12 cellular contexts compared by ENCODE assay signal in genomic region chr11:100810146-100810545, GRCh38.
DNase-seq lines count a peak whose midpoint lies in the region; ATAC-seq and TF ChIP-seq lines count a peak whose summit lies in the region.
"Had no signal": no experiment of that assay in that cellular context is flagged by ENCODE, and none has a peak within 500 bp of the region (broad histone marks: within the 10 kb centered on the region; RNA-seq: fewer than 3 reads in every experiment).

No MANE protein-coding gene starts in this region.

- H3K27me3 ChIP-seq in Peyer's patch = no peaks in the 10 kb centered on the region
- H3K27me3 ChIP-seq in testis = no peaks in the 10 kb centered on the region

- no peaks in the 10 kb centered on the region for H3K9me3 ChIP-seq in Peyer's patch
- no peaks in the 10 kb centered on the region for H3K9me3 ChIP-seq in testis
- H3K9me3 ChIP-seq: mucosa of descending colon had no signal

- DNase-seq in Caki2 (ENCODE audit: low read depth) (peak; percentile 78), MV-4-11 (lab: John Stamatoyannopoulos, UW) (peak; percentile 30), fibroblast of the aortic adventitia (ENCODE audit: low read depth) (peak; percentile 31), NCI-H226 (no peak), Peyer's patch (no peak), epidermal melanocyte (ENCODE audit: insufficient read length, low spot score) (no peak), testis (no peak)
- DNase-seq: mucosa of descending colon, NCI-H1105, NCI-H510A treated with DMSO at 0.1 percent for 48 hours had no signal

- H3K36me3 ChIP-seq in Peyer's patch (no peaks in the 10 kb centered on the region), testis (ENCODE audit: low read depth, missing control alignments) (no peaks in the 10 kb centered on the region)

- H3K27ac ChIP-seq in Peyer's patch (no peak overlapping the region), testis (no peak overlapping the region)

- intact Hi-C loops in testis (cut with DNase I; ENCODE audit: low total_unique reads) = no loop called here

- WGBS in testis, 2 donors = 83 to 90% methylated on average over 2 of the region's 2 CpGs

- H3K4me1 ChIP-seq in Peyer's patch = no peaks in the 10 kb centered on the region
- H3K4me1 ChIP-seq in testis = peaks cover 3% of the 10 kb centered on the region

- no peak for TF ChIP-seq POLR2A in Peyer's patch (IDR thresholded peaks at IDR 0.05)
- no peak for TF ChIP-seq POLR2A in testis (IDR thresholded peaks at IDR 0.05)

- no peak for TF ChIP-seq CTCF in fibroblast of the aortic adventitia (IDR thresholded peaks at IDR 0.05; ENCODE audit: insufficient read depth, low read length)
- TF ChIP-seq CTCF in Peyer's patch (IDR thresholded peaks at IDR 0.05) = no peak
- no peak for TF ChIP-seq CTCF in testis (IDR thresholded peaks at IDR 0.05)

- in situ Hi-C loops in Caki2 (cut with HindIII; ENCODE audit: low pct_unique_long_range_greater_than_20kb, low sequenced_read_pairs) = no loop called here

- ATAC-seq in GM21423 (IDR thresholded peaks at IDR 0.05; ENCODE audit: unreplicated experiment) = peak; percentile 46
- ATAC-seq: mucosa of descending colon; stimulated activated effector memory CD8-positive, alpha-beta T cell treated with anti-CD3 and anti-CD28 coated beads, Interleukin-12 subunit alpha, Interleukin-12 subunit beta, amount 100 ng/mL, for 72 hours had no signal

- H3K4me3 ChIP-seq in fibroblast of the aortic adventitia (ENCODE audit: low read depth, low read length) (no peak overlapping the region), Peyer's patch (no peak overlapping the region), testis (no peak overlapping the region)
- H3K4me3 ChIP-seq: mucosa of descending colon had no signal

Comparison
In these comparisons a context has a peak if more than half of its experiments do, and no peak if none do; other contexts are left out.
1. DNase-seq: peak in Caki2 (single experiment), MV-4-11 (single experiment) and fibroblast of the aortic adventitia (single experiment); none in NCI-H226 (single experiment), Peyer's patch (0 of 3), epidermal melanocyte (single experiment) and testis (single experiment).